In genomic region chr16:85460983-85461813, GRCh38 we compare ENCODE assay signal across 1 cellular context.
A peak's percentile ranks its signal among the peaks of the same experiment; 100 is the strongest.
TF ChIP-seq lines count a peak whose summit lies in the region.

No MANE protein-coding gene starts in this region.

TF ChIP-seq in HEK293, 187 proteins besides CTCF, POLR2A, EP300 and RAD21 (continued from another document and continues in another):
- TF ChIP-seq PRDM6 (tag by site-specific recombination; IDR thresholded peaks at IDR 0.05) (no peak), ZNF292 (tag by site-specific recombination; IDR thresholded peaks at IDR 0.05; ENCODE audit: borderline replicate concordance, low read depth) (no peak), OVOL3 (tag by site-specific recombination; IDR thresholded peaks at IDR 0.05) (no peak), KLF1 (tag by site-specific recombination; IDR thresholded peaks at IDR 0.05) (no peak), ZNF639 (tag by site-specific recombination; IDR thresholded peaks at IDR 0.05) (no peak), ZNF548 (tag by site-specific recombination; IDR thresholded peaks at IDR 0.05) (no peak), PRDM4 (tag by site-specific recombination; IDR thresholded peaks at IDR 0.05) (peak; percentile 99), AEBP2 (tag by site-specific recombination; IDR thresholded peaks at IDR 0.05; ENCODE audit: borderline replicate concordance) (no peak), ZNF624 (tag by site-specific recombination; IDR thresholded peaks at IDR 0.05) (no peak), ZNF658 (tag by site-specific recombination; IDR thresholded peaks at IDR 0.05) (no peak), ZFHX2 (tag by site-specific recombination; conservative IDR thresholded peaks at IDR 0.05) (peak; percentile 64; the same call in 1 of the 2 replicates), ZBTB26 (tag by site-specific recombination; optimal IDR thresholded peaks at IDR 0.05) (no peak), ZNF707 (tag by site-specific recombination; IDR thresholded peaks at IDR 0.05) (no peak), ZIC2 (tag by site-specific recombination; IDR thresholded peaks at IDR 0.05) (peak; percentile 76), KLF16 (tag by site-specific recombination; IDR thresholded peaks at IDR 0.05) (0 out of 2 replicates have a peak, but pooled peaks have one; percentile 19), ZNF138 (tag by site-specific recombination; IDR thresholded peaks at IDR 0.05; ENCODE audit: borderline replicate concordance) (no peak), ZNF112 (tag by site-specific recombination; IDR thresholded peaks at IDR 0.05) (no peak), TCF7L2 (IDR thresholded peaks at IDR 0.05; ENCODE audit: borderline replicate concordance, low read depth, low read length) (no peak), ZNF645 (tag by site-specific recombination; IDR thresholded peaks at IDR 0.05) (no peak), KLF7 (tag by site-specific recombination; IDR thresholded peaks at IDR 0.05; ENCODE audit: borderline replicate concordance) (no peak), WT1 (tag by site-specific recombination; IDR thresholded peaks at IDR 0.05) (no peak), ZBTB1 (tag by site-specific recombination; IDR thresholded peaks at IDR 0.05) (no peak), ZNF37A (tag by site-specific recombination; IDR thresholded peaks at IDR 0.05) (no peak), ZNF664 (tag by site-specific recombination; IDR thresholded peaks at IDR 0.05) (no peak), ZNF596 (tag by site-specific recombination; IDR thresholded peaks at IDR 0.05) (no peak), ZNF654 (tag by site-specific recombination; IDR thresholded peaks at IDR 0.05; ENCODE audit: low read depth) (no peak), GLIS1 (tag by site-specific recombination; IDR thresholded peaks at IDR 0.05) (peak; percentile 90), ZNF16 (tag by site-specific recombination; IDR thresholded peaks at IDR 0.05; ENCODE audit: low read depth) (no peak), ZNF24 (tag by site-specific recombination; IDR thresholded peaks at IDR 0.05) (no peak), REPIN1 (tag by site-specific recombination; IDR thresholded peaks at IDR 0.05; ENCODE audit: low read depth) (no peak), ZNF76 (tag by site-specific recombination; IDR thresholded peaks at IDR 0.05; ENCODE audit: borderline replicate concordance, low read depth) (peak; percentile 18; the same call in 1 of the 2 replicates), ZNF561 (tag by site-specific recombination; IDR thresholded peaks at IDR 0.05; ENCODE audit: borderline replicate concordance) (0 out of 2 replicates have a peak, but pooled peaks have one; percentile 49), ZNF121 (tag by site-specific recombination; IDR thresholded peaks at IDR 0.05) (no peak), ZNF404 (tag by site-specific recombination; IDR thresholded peaks at IDR 0.05) (no peak), ZXDB (tag by site-specific recombination; IDR thresholded peaks at IDR 0.05) (no peak), ZNF19 (tag by site-specific recombination; IDR thresholded peaks at IDR 0.05; ENCODE audit: low read depth) (no peak), ZNF585B (tag by site-specific recombination; IDR thresholded peaks at IDR 0.05) (no peak), MEIS1 (CRISPR knock-in tag; IDR thresholded peaks at IDR 0.05; ENCODE audit: borderline replicate concordance) (no peak), ZNF416 (tag by site-specific recombination; IDR thresholded peaks at IDR 0.05) (no peak), ZSCAN16 (tag by site-specific recombination; IDR thresholded peaks at IDR 0.05) (no peak), ZNF223 (tag by site-specific recombination; IDR thresholded peaks at IDR 0.05) (no peak), ZNF169 (tag by site-specific recombination; IDR thresholded peaks at IDR 0.05) (no peak), ZNF18 (tag by site-specific recombination; IDR thresholded peaks at IDR 0.05) (no peak), ZFP37 (tag by site-specific recombination; IDR thresholded peaks at IDR 0.05) (no peak), ZNF768 (tag by site-specific recombination; IDR thresholded peaks at IDR 0.05) (no peak), ZBTB10 (tag by site-specific recombination; IDR thresholded peaks at IDR 0.05) (peak; percentile 14; the same call in 1 of the 2 replicates), PRDM1 (tag by site-specific recombination; IDR thresholded peaks at IDR 0.05) (no peak), GLI2 (tag by site-specific recombination; IDR thresholded peaks at IDR 0.05; ENCODE audit: borderline replicate concordance, low read depth) (no peak), ZEB2 (tag by site-specific recombination; IDR thresholded peaks at IDR 0.05) (peak; percentile 21; the same call in 1 of the 2 replicates), ZNF560 (tag by site-specific recombination; IDR thresholded peaks at IDR 0.05; ENCODE audit: borderline replicate concordance) (no peak), ZNF155 (tag by site-specific recombination; IDR thresholded peaks at IDR 0.05) (no peak), ZNF792 (tag by site-specific recombination; IDR thresholded peaks at IDR 0.05) (no peak), ZNF174 (tag by site-specific recombination; IDR thresholded peaks at IDR 0.05) (no peak), ZNF501 (tag by site-specific recombination; IDR thresholded peaks at IDR 0.05) (no peak), KLF17 (tag by site-specific recombination; IDR thresholded peaks at IDR 0.05) (peak; percentile 6; the same call in 1 of the 2 replicates), GFI1B (tag by site-specific recombination; IDR thresholded peaks at IDR 0.05) (0 out of 2 replicates have a peak, but pooled peaks have one; percentile 9), ZNF623 (tag by site-specific recombination; IDR thresholded peaks at IDR 0.05) (no peak), ZNF776 (tag by site-specific recombination; IDR thresholded peaks at IDR 0.05; ENCODE audit: borderline replicate concordance) (no peak), SP2 (tag by site-specific recombination; IDR thresholded peaks at IDR 0.05) (no peak; the same call in 1 of the 2 replicates), ZNF610 (tag by site-specific recombination; IDR thresholded peaks at IDR 0.05; ENCODE audit: borderline replicate concordance) (no peak), ZNF549 (tag by site-specific recombination; IDR thresholded peaks at IDR 0.05) (no peak), KLF9 (tag by site-specific recombination; IDR thresholded peaks at IDR 0.05; ENCODE audit: low read depth) (no peak), ZNF600 (tag by site-specific recombination; IDR thresholded peaks at IDR 0.05) (peak; percentile 52; the same call in 1 of the 2 replicates)
